ENCODE assay signal across 8 cellular contexts in genomic region chr3:187368765-187369450, GRCh38. TPM values are rescaled to one million over a fixed set of nuclear protein-coding genes. Genes with fewer than 3 reads are reported as not detected.
DNase-seq lines count a peak whose midpoint lies in the region; ATAC-seq and TF ChIP-seq lines count a peak whose summit lies in the region.

No MANE protein-coding gene starts in this region.

- TF ChIP-seq CTCF in GM12864 (IDR thresholded peaks at IDR 0.05; ENCODE audit: low read depth, low read length, missing control alignments) (no peak), BE2C (IDR thresholded peaks at IDR 0.05; ENCODE audit: low read depth, low read length) (no peak)

- H3K27me3 Mint-ChIP-seq in T-helper 2 cell treated with Interferon-gamma antibody and Interleukin-4, amounts not matched to agents 5 μg/mL and 100 μg/mL, for 36 hours (ENCODE audit: low read depth) = no peaks in the 10 kb centered on the region

- peak; percentile 38 for ATAC-seq in HG02852 (IDR thresholded peaks at IDR 0.05; ENCODE audit: unreplicated experiment)
- peak; percentile 71 to 72 for ATAC-seq in right cardiac atrium
- no peak for ATAC-seq in GM21576 (IDR thresholded peaks at IDR 0.05; ENCODE audit: unreplicated experiment)

- H3K27ac ChIP-seq in right cardiac atrium (ENCODE audit: low read length) = peak overlapping the region; percentile 97
- peak overlapping the region; percentile 83 for H3K27ac ChIP-seq in substantia nigra (ENCODE audit: low read depth, low read length, poor library complexity, severe bottlenecking)

- H3K4me3 Mint-ChIP-seq in T-helper 2 cell treated with Interferon-gamma antibody and Interleukin-4, amounts not matched to agents 5 μg/mL and 100 μg/mL, for 36 hours = peak overlapping the region; percentile 97

- DNase-seq in GM12864 (ENCODE audit: low read depth) (peak; percentile 12), right cardiac atrium (no peak), substantia nigra (lab: John Stamatoyannopoulos, UW) (peak in 2 of 49 donors; percentile 2 to 6), HuH-7 (ENCODE audit: low spot score) (no peak), BE2C (no peak)
- DNase-seq in T-helper 2 cell treated with Interferon-gamma antibody and Interleukin-4, amounts not matched to agents 5 μg/mL and 100 μg/mL, for 36 hours (ENCODE audit: low spot score) = no peak

- H3K4me1 Mint-ChIP-seq in T-helper 2 cell treated with Interferon-gamma antibody and Interleukin-4, amounts not matched to agents 5 μg/mL and 100 μg/mL, for 36 hours (ENCODE audit: low read depth) = peaks cover 23% of the 10 kb centered on the region

- H3K4me1 ChIP-seq in right cardiac atrium (ENCODE audit: control insufficient read depth, insufficient read depth, low read length) = no peaks in the 10 kb centered on the region
- no peaks in the 10 kb centered on the region for H3K4me1 ChIP-seq in BE2C

- H3K4me3 ChIP-seq in GM12864 (ENCODE audit: low read depth, low read length) (peak overlapping the region; percentile 63), right cardiac atrium (ENCODE audit: low read length) (peak overlapping the region; percentile 75), BE2C (ENCODE audit: low read depth, low read length) (no peak overlapping the region)

- no peaks in the 10 kb centered on the region for H3K9me3 Mint-ChIP-seq in T-helper 2 cell treated with Interferon-gamma antibody and Interleukin-4, amounts not matched to agents 5 μg/mL and 100 μg/mL, for 36 hours

- peaks cover 50% of the 10 kb centered on the region for H3K36me3 Mint-ChIP-seq in T-helper 2 cell treated with Interferon-gamma antibody and Interleukin-4, amounts not matched to agents 5 μg/mL and 100 μg/mL, for 36 hours (ENCODE audit: low read depth)

- H3K9me3 ChIP-seq in right cardiac atrium (ENCODE audit: control insufficient read depth, low read length) (no peaks in the 10 kb centered on the region), BE2C (no peaks in the 10 kb centered on the region)

- H3K36me3 ChIP-seq in BE2C = no peaks in the 10 kb centered on the region

- no peaks in the 10 kb centered on the region for H3K27me3 ChIP-seq in right cardiac atrium (ENCODE audit: control insufficient read depth, insufficient read depth)
- peaks cover 5% of the 10 kb centered on the region; the same call in 1 of the 2 replicates for H3K27me3 ChIP-seq in BE2C

- WGBS in right cardiac atrium = 39% methylated on average over 4 of the region's 4 CpGs

- intact Hi-C loops in right cardiac atrium (cut with DNase I) = no loop called here

- peak overlapping the region; percentile 93 for H3K27ac Mint-ChIP-seq in T-helper 2 cell treated with Interferon-gamma antibody and Interleukin-4, amounts not matched to agents 5 μg/mL and 100 μg/mL, for 36 hours

RNA-seq across cellular contexts. Expression of gene RTP4, which starts 0.7 kb away (rescaled TPM):
- total RNA-seq in right cardiac atrium = 1 to 10 TPM; 1.3 to 2.5 (median 1.9) TPM
- 1.9 TPM for polyA plus RNA-seq in right cardiac atrium
- polyA plus RNA-seq in BE2C (2012; ENCODE audit: insufficient read depth, insufficient read length, low read depth) = not detected
